ENCODE assay signal across 19 cellular contexts in genomic region chr13:78054152-78054551, GRCh38.
"Had no signal": no experiment of that assay in that cellular context is flagged by ENCODE, and none has a peak within 500 bp of the region (broad histone marks: within the 10 kb centered on the region; RNA-seq: fewer than 3 reads in every experiment).

No MANE protein-coding gene starts in this region.

- H3K27ac ChIP-seq: brain microvascular endothelial cell, left ventricle myocardium inferior, parathyroid adenoma, thoracic aorta, upper lobe of left lung, WERI-Rb-1 had no signal

- H3K4me1 ChIP-seq: left ventricle myocardium inferior, parathyroid adenoma, upper lobe of left lung had no signal

- H3K36me3 ChIP-seq: brain microvascular endothelial cell, left ventricle myocardium inferior, thoracic aorta, upper lobe of left lung, WERI-Rb-1 had no signal

- DNase-seq: activated CD4-positive, CD25-positive, alpha-beta regulatory T cell treated with anti-CD3 and anti-CD28 coated beads, Interleukin-2, amount 50 U/mL, for 72 hours; activated gamma-delta T cell treated with Interleukin-2 at 50 U/mL for 16 hours; activated T-cell treated with anti-CD3 and anti-CD28 coated beads, Interleukin-2, amount 50 U/mL, for 1 hour; brain microvascular endothelial cell; central memory CD4-positive, alpha-beta T cell; effector memory CD8-positive, alpha-beta T cell; left ventricle myocardium inferior; mammary epithelial cell; nephron progenitor cell; stimulated activated CD4-positive, alpha-beta T cell treated with anti-CD3 and anti-CD28 coated beads, Interleukin-2, amount 100 ng/mL, for 48 hours; stimulated activated CD8-positive, alpha-beta memory T cell treated with anti-CD3 and anti-CD28 coated beads, Interleukin-4, amount 100 ng/mL, for 48 hours; stimulated activated naive CD4-positive, alpha-beta T cell; T-cell; upper lobe of left lung; WERI-Rb-1 had no signal

- H3K4me3 ChIP-seq: left ventricle myocardium inferior, thoracic aorta, upper lobe of left lung had no signal

- H3K27me3 ChIP-seq: brain microvascular endothelial cell, upper lobe of left lung had no signal

- H3K27me3 Mint-ChIP-seq: activated naive CD4-positive, alpha-beta T cell treated with anti-CD3 and anti-CD28 coated beads, Interleukin-2, amount 50 U/mL, for 24 hours had no signal

- H3K4me3 Mint-ChIP-seq: activated naive CD4-positive, alpha-beta T cell treated with anti-CD3 and anti-CD28 coated beads, Interleukin-2, amount 50 U/mL, for 24 hours; effector memory CD8-positive, alpha-beta T cell; nephron progenitor cell; T-cell had no signal

- H3K27ac Mint-ChIP-seq: activated naive CD4-positive, alpha-beta T cell treated with anti-CD3 and anti-CD28 coated beads, Interleukin-2, amount 50 U/mL, for 24 hours; effector memory CD8-positive, alpha-beta T cell; nephron progenitor cell; T-cell had no signal

- H3K36me3 Mint-ChIP-seq: activated naive CD4-positive, alpha-beta T cell treated with anti-CD3 and anti-CD28 coated beads, Interleukin-2, amount 50 U/mL, for 24 hours; T-cell had no signal

- H3K4me1 Mint-ChIP-seq: activated naive CD4-positive, alpha-beta T cell treated with anti-CD3 and anti-CD28 coated beads, Interleukin-2, amount 50 U/mL, for 24 hours; nephron progenitor cell; T-cell had no signal

- ATAC-seq: effector memory CD8-positive, alpha-beta T cell; esophagus mucosa; T-cell had no signal
